Comparison of ENCODE assay signal across 16 cellular contexts in genomic region chr11:76269247-76269646, GRCh38.
DNase-seq lines count a peak whose midpoint lies in the region; ATAC-seq and TF ChIP-seq lines count a peak whose summit lies in the region.
"Had no signal": no experiment of that assay in that cellular context is flagged by ENCODE, and none has a peak within 500 bp of the region (broad histone marks: within the 10 kb centered on the region; RNA-seq: fewer than 3 reads in every experiment).

No MANE protein-coding gene starts in this region.

- TF ChIP-seq POLR2A in body of pancreas (IDR thresholded peaks at IDR 0.05), result no peak

- H3K4me1 ChIP-seq in body of pancreas (no peaks in the 10 kb centered on the region), left ventricle myocardium inferior (peaks cover 17% of the 10 kb centered on the region), aorta (ENCODE audit: control insufficient read depth in 1 of 2, insufficient read depth in 2 of 2, low read length in 2 of 2) (no peaks in the 10 kb centered on the region)

- no peaks in the 10 kb centered on the region for H3K36me3 ChIP-seq in body of pancreas (replicated peaks in 1 of 2; ENCODE audit: insufficient read depth in 1 of 2, low read depth in 2 of 2)
- H3K36me3 ChIP-seq in left ventricle myocardium inferior, result no peaks in the 10 kb centered on the region
- no peaks in the 10 kb centered on the region for H3K36me3 ChIP-seq in aorta (ENCODE audit: control insufficient read depth in 1 of 2, insufficient read depth in 2 of 2, low read length in 1 of 2)
- H3K36me3 ChIP-seq: lower lobe of right lung had no signal

- intact Hi-C loops in body of pancreas (cut with DNase I), result no loop called here
- intact Hi-C loops in left ventricle myocardium inferior (cut with micrococcal nuclease), result no loop called here
- intact Hi-C loops in sciatic nerve (cut with DNase I), result no loop called here
- intact Hi-C loops in aorta (cut with DNase I), result no loop called here

- H3K9me3 ChIP-seq in body of pancreas (no peaks in the 10 kb centered on the region), left ventricle myocardium inferior (replicated peaks) (peaks cover 10% of the 10 kb centered on the region), aorta (ENCODE audit: control insufficient read depth, low read length) (no peaks in the 10 kb centered on the region)
- H3K9me3 ChIP-seq: lower lobe of right lung had no signal

- H3K27ac ChIP-seq in body of pancreas, result peak overlapping the region in 1 of 4 donors; percentile 21
- H3K27ac ChIP-seq in left ventricle myocardium inferior (replicated peaks), result peak overlapping the region; percentile 39
- H3K27ac ChIP-seq in aorta (ENCODE audit: low read depth in 1 of 2, low read length in 2 of 2), result no peak overlapping the region
- H3K27ac ChIP-seq: lower lobe of right lung had no signal

- WGBS in body of pancreas, 2 donors, result 90% methylated on average over 2 to 6 of the region's 6 CpGs
- WGBS in aorta, 2 donors, result 96 to 97% methylated on average over 6 of the region's 6 CpGs

- H3K27me3 ChIP-seq in body of pancreas (no peaks in the 10 kb centered on the region), left ventricle myocardium inferior (ENCODE audit: low read depth) (no peaks in the 10 kb centered on the region), aorta (ENCODE audit: control insufficient read depth in 1 of 2, insufficient read depth in 2 of 2, low read length in 1 of 2) (no peaks in the 10 kb centered on the region)

- DNase-seq in body of pancreas (peak in 3 of 4 donors; percentile 16 to 25 (median 17)), left ventricle myocardium inferior (no peak), sciatic nerve (ENCODE audit: low spot score) (peak; percentile 69), aorta (peak; percentile 62 to 83), LoVo (ENCODE audit: low spot score) (no peak), NCI-H748 treated with DMSO at 0.1 percent for 48 hours (lab: John Stamatoyannopoulos, UW) (no peak)
- DNase-seq: activated CD8-positive, alpha-beta memory T cell treated with anti-CD3 and anti-CD28 coated beads, Interleukin-2, amount 50 U/mL, for 4 hours; AML-193; lower lobe of right lung; NCI-H2171; NCI-H526; retina; T-helper 9 cell had no signal

- TF ChIP-seq CTCF in body of pancreas (IDR thresholded peaks at IDR 0.05) (no peak), left ventricle myocardium inferior (IDR thresholded peaks at IDR 0.05; ENCODE audit: borderline replicate concordance) (no peak)

- no peak overlapping the region for H3K4me3 ChIP-seq in body of pancreas
- H3K4me3 ChIP-seq in left ventricle myocardium inferior, result no peak overlapping the region
- no peak overlapping the region for H3K4me3 ChIP-seq in aorta (ENCODE audit: low read length in 2 of 2)
- H3K4me3 ChIP-seq: lower lobe of right lung had no signal

- ATAC-seq in body of pancreas, result no peak
- ATAC-seq in sciatic nerve, result peak; percentile 76
- ATAC-seq in aorta (ENCODE audit: low FRiP score), result peak; percentile 44
- ATAC-seq in GM21619 (IDR thresholded peaks at IDR 0.05; ENCODE audit: unreplicated experiment), result no peak
- ATAC-seq: HCT116, WTC11 had no signal

Comparison
In these comparisons a context has a peak if more than half of its experiments do, and no peak if none do; other contexts are left out.
1. ATAC-seq: peak in sciatic nerve (single experiment) and aorta (single experiment); none in body of pancreas (single experiment) and GM21619 (single experiment).
2. DNase-seq: peak in body of pancreas (3 of 4), sciatic nerve (single experiment) and aorta (2 of 2); none in left ventricle myocardium inferior (single experiment), LoVo (single experiment) and NCI-H748 treated with DMSO at 0.1 percent for 48 hours (single experiment).